Comparison of ENCODE assay signal across 29 cellular contexts in genomic region chr1:242754926-242755325, GRCh38.
"Had no signal": no experiment of that assay in that cellular context is flagged by ENCODE, and none has a peak within 500 bp of the region (broad histone marks: within the 10 kb centered on the region; RNA-seq: fewer than 3 reads in every experiment).

No MANE protein-coding gene starts in this region.

- H3K36me3 Mint-ChIP-seq: stimulated activated effector memory CD8-positive, alpha-beta T cell treated with anti-CD3 and anti-CD28 coated beads, Interleukin-12 subunit alpha, Interleukin-12 subunit beta, amount 100 ng/mL, for 72 hours; stimulated activated memory B cell treated with anti-CD40 and anti-IgM and Interleukin-4, amounts not matched to agents 10 μg/mL and 1 μg/mL and 100 μg/mL, for 72 hours; stimulated activated naive B cell treated with anti-CD40 and anti-IgM and Interleukin-4, amounts not matched to agents 10 μg/mL and 1 μg/mL and 100 μg/mL, for 72 hours; type B pancreatic cell had no signal

- DNase-seq: stimulated activated CD4-positive, alpha-beta T cell treated with anti-CD3 and anti-CD28 coated beads, Interleukin-2, amount 100 ng/mL, for 48 hours; stimulated activated CD4-positive, alpha-beta T cell treated with anti-CD3 and anti-CD28 coated beads, Interleukin-4, amount 100 ng/mL, for 1 hour; stimulated activated CD4-positive, alpha-beta T cell treated with anti-CD3 and anti-CD28 coated beads, Interleukin-4, amount 100 ng/mL, for 24 hours; stimulated activated CD4-positive, alpha-beta T cell treated with anti-CD3 and anti-CD28 coated beads, Interleukin-4, amount 100 ng/mL, for 4 hours; stimulated activated CD8-positive, alpha-beta memory T cell treated with anti-CD3 and anti-CD28 coated beads, Interleukin-4, amount 100 ng/mL, for 48 hours; stimulated activated naive B cell treated with anti-CD40 and anti-IgM and Interleukin-4, amounts not matched to agents 10 μg/mL and 1 μg/mL and 100 μg/mL, for 72 hours; stimulated activated naive CD4-positive, alpha-beta T cell; stimulated activated naive CD4-positive, alpha-beta T cell treated with Interleukin-2 at 50 U/mL for 16 hours; stimulated activated naive CD8-positive, alpha-beta T cell treated with anti-CD3 and anti-CD28 coated beads, Interleukin-15, amount 100 ng/mL, for 72 hours; stimulated activated naive CD8-positive, alpha-beta T cell treated with anti-CD3 and anti-CD28 coated beads, Interleukin-15, Interleukin-2, amounts not matched to agents 100 U/mL and 50 U/mL, for 24 hours; stomach; substantia nigra; testis; thyroid gland; tibial artery; transverse colon; trophoblast cell; upper lobe of left lung; upper lobe of right lung; uterus had no signal

- H3K9me3 Mint-ChIP-seq: stimulated activated naive CD8-positive, alpha-beta T cell treated with anti-CD3 and anti-CD28 coated beads, Interleukin-15, amount 100 ng/mL, for 72 hours had no signal

- H3K27ac ChIP-seq: stomach, suprapubic skin, testis, thoracic aorta, thyroid gland, tibial artery, tibial nerve, transverse colon, upper lobe of left lung, upper lobe of right lung, uterus, vagina had no signal

- H3K27ac Mint-ChIP-seq: stimulated activated effector memory CD8-positive, alpha-beta T cell treated with anti-CD3 and anti-CD28 coated beads, Interleukin-12 subunit alpha, Interleukin-12 subunit beta, amount 100 ng/mL, for 72 hours; stimulated activated memory B cell treated with anti-CD40 and anti-IgM and Interleukin-4, amounts not matched to agents 10 μg/mL and 1 μg/mL and 100 μg/mL, for 72 hours; stimulated activated naive B cell treated with anti-CD40 and anti-IgM and Interleukin-4, amounts not matched to agents 10 μg/mL and 1 μg/mL and 100 μg/mL, for 72 hours; stimulated activated naive CD8-positive, alpha-beta T cell treated with anti-CD3 and anti-CD28 coated beads, Interleukin-15, amount 100 ng/mL, for 72 hours; stimulated activated naive CD8-positive, alpha-beta T cell treated with anti-CD3 and anti-CD28 coated beads, Interleukin-15, Interleukin-2, amounts not matched to agents 100 ng/mL and 50 ng/mL, for 24 hours; type B pancreatic cell had no signal

- H3K4me1 Mint-ChIP-seq: stimulated activated effector memory CD8-positive, alpha-beta T cell treated with anti-CD3 and anti-CD28 coated beads, Interleukin-12 subunit alpha, Interleukin-12 subunit beta, amount 100 ng/mL, for 72 hours; stimulated activated memory B cell treated with anti-CD40 and anti-IgM and Interleukin-4, amounts not matched to agents 10 μg/mL and 1 μg/mL and 100 μg/mL, for 72 hours; stimulated activated naive B cell treated with anti-CD40 and anti-IgM and Interleukin-4, amounts not matched to agents 10 μg/mL and 1 μg/mL and 100 μg/mL, for 72 hours; stimulated activated naive CD8-positive, alpha-beta T cell treated with anti-CD3 and anti-CD28 coated beads, Interleukin-15, amount 100 ng/mL, for 72 hours had no signal

- H3K27me3 Mint-ChIP-seq: stimulated activated memory B cell treated with anti-CD40 and anti-IgM and Interleukin-4, amounts not matched to agents 10 μg/mL and 1 μg/mL and 100 μg/mL, for 72 hours; stimulated activated naive B cell treated with anti-CD40 and anti-IgM and Interleukin-4, amounts not matched to agents 10 μg/mL and 1 μg/mL and 100 μg/mL, for 72 hours; stimulated activated naive CD8-positive, alpha-beta T cell treated with anti-CD3 and anti-CD28 coated beads, Interleukin-15, amount 100 ng/mL, for 72 hours; stimulated activated naive CD8-positive, alpha-beta T cell treated with anti-CD3 and anti-CD28 coated beads, Interleukin-15, Interleukin-2, amounts not matched to agents 100 ng/mL and 50 ng/mL, for 24 hours had no signal

- H3K27me3 ChIP-seq: stomach, suprapubic skin, testis, thyroid gland, tibial artery, tibial nerve, transverse colon, upper lobe of left lung, upper lobe of right lung, uterus, vagina had no signal

- FAIRE-seq: urothelium cell line had no signal

- H3K9me3 ChIP-seq: suprapubic skin, testis, thoracic aorta, thyroid gland, tibial artery, upper lobe of left lung, upper lobe of right lung, uterus, vagina had no signal

- H3K4me3 ChIP-seq: stomach, suprapubic skin, testis, thoracic aorta, thyroid gland, tibial artery, tibial nerve, transverse colon, upper lobe of left lung, upper lobe of right lung, uterus, vagina had no signal

- H3K4me1 ChIP-seq: stomach, suprapubic skin, testis, thyroid gland, tibial artery, tibial nerve, transverse colon, upper lobe of left lung, upper lobe of right lung, uterus, vagina had no signal

- H3K4me3 Mint-ChIP-seq: stimulated activated effector memory CD8-positive, alpha-beta T cell treated with anti-CD3 and anti-CD28 coated beads, Interleukin-12 subunit alpha, Interleukin-12 subunit beta, amount 100 ng/mL, for 72 hours; stimulated activated memory B cell treated with anti-CD40 and anti-IgM and Interleukin-4, amounts not matched to agents 10 μg/mL and 1 μg/mL and 100 μg/mL, for 72 hours; stimulated activated naive B cell treated with anti-CD40 and anti-IgM and Interleukin-4, amounts not matched to agents 10 μg/mL and 1 μg/mL and 100 μg/mL, for 72 hours; stimulated activated naive CD8-positive, alpha-beta T cell treated with anti-CD3 and anti-CD28 coated beads, Interleukin-15, amount 100 ng/mL, for 72 hours; stimulated activated naive CD8-positive, alpha-beta T cell treated with anti-CD3 and anti-CD28 coated beads, Interleukin-15, Interleukin-2, amounts not matched to agents 100 ng/mL and 50 ng/mL, for 24 hours; type B pancreatic cell had no signal

- ATAC-seq: stimulated activated effector memory CD8-positive, alpha-beta T cell treated with anti-CD3 and anti-CD28 coated beads, Interleukin-12 subunit alpha, Interleukin-12 subunit beta, amount 100 ng/mL, for 72 hours; stimulated activated memory B cell treated with anti-CD40 and anti-IgM and Interleukin-4, amounts not matched to agents 10 μg/mL and 1 μg/mL and 100 μg/mL, for 72 hours; stimulated activated naive B cell treated with anti-CD40 and anti-IgM and Interleukin-4, amounts not matched to agents 10 μg/mL and 1 μg/mL and 100 μg/mL, for 72 hours; stimulated activated naive CD8-positive, alpha-beta T cell treated with anti-CD3 and anti-CD28 coated beads, Interleukin-15, amount 100 ng/mL, for 72 hours; stimulated activated naive CD8-positive, alpha-beta T cell treated with anti-CD3 and anti-CD28 coated beads, Interleukin-15, Interleukin-2, amounts not matched to agents 100 U/mL and 50 U/mL, for 24 hours; upper lobe of right lung had no signal

- H3K36me3 ChIP-seq: stomach, suprapubic skin, thoracic aorta, thyroid gland, tibial artery, tibial nerve, transverse colon, upper lobe of left lung, upper lobe of right lung, uterus, vagina had no signal
